In the genomic region with DNA sequence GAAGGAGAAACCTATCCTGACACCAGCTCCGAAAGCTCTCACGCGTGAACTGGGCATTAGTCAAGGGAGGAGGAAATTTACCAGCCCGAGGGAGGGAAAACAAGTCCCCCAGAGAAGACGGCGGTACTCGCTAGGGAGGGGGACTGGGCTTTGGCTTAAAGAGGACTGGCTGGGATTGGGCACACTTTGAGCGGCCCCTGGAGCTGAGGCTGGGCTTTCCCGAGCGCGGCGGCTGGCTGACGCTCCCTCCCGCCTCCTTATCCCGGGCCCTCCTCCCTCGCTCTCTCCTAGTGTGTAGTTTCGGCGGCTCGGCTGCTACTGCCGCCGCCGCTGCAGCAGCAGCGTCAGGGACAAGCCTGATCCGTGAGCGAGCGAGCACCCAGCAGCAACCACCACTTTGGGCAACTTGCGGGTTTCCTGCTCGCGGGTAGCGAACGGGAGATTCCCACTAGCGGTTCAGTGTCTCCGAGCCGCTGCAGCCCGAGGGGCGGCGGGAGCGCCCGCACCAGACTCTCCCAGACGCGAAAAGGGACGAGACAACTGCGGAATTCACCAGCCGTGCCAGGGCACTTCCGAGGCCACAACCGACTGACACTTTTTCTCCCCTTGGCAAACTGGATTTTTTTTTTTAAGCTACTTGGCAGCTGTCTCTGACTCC, we compare ENCODE assay signal across 9 cellular contexts. TPM values are rescaled to one million over a fixed set of nuclear protein-coding genes. Genes with fewer than 3 reads are reported as not detected.
DNase-seq lines count a peak whose midpoint lies in the region; ATAC-seq and TF ChIP-seq lines count a peak whose summit lies in the region.
"Had no signal": no experiment of that assay in that cellular context is flagged by ENCODE, and none has a peak within 500 bp of the region (broad histone marks: within the 10 kb centered on the region; RNA-seq: fewer than 3 reads in every experiment).

No MANE protein-coding gene starts in this region.

- peaks cover 16% of the 10 kb centered on the region for H3K4me1 Mint-ChIP-seq in T-helper 2 cell treated with Interferon-gamma antibody and Interleukin-4, amounts not matched to agents 5 μg/mL and 100 μg/mL, for 36 hours (ENCODE audit: low read depth)
- peaks cover 27% of the 10 kb centered on the region for H3K4me1 Mint-ChIP-seq in brain

- H3K4me3 Mint-ChIP-seq in T-helper 2 cell treated with Interferon-gamma antibody and Interleukin-4, amounts not matched to agents 5 μg/mL and 100 μg/mL, for 36 hours = peak overlapping the region; percentile 64
- peak overlapping the region; percentile 87 to 98 (median 93) for H3K4me3 Mint-ChIP-seq in brain

- H3K4me1 ChIP-seq in skeletal muscle satellite cell (ENCODE audit: control insufficient read depth, insufficient read depth, low read length) = peaks cover 22% of the 10 kb centered on the region

- TF ChIP-seq CTCF in brain (conservative IDR thresholded peaks at IDR 0.05) = no peak

- H3K36me3 ChIP-seq in skeletal muscle satellite cell (ENCODE audit: insufficient read depth, low read length) = no peaks in the 10 kb centered on the region

- no peak for ATAC-seq in HG03565 (IDR thresholded peaks at IDR 0.05; ENCODE audit: unreplicated experiment)

- H3K9me3 Mint-ChIP-seq in T-helper 2 cell treated with Interferon-gamma antibody and Interleukin-4, amounts not matched to agents 5 μg/mL and 100 μg/mL, for 36 hours = no peaks in the 10 kb centered on the region
- peaks cover 0 to 3% (median 0%) of the 10 kb centered on the region in 5 experiments for H3K9me3 Mint-ChIP-seq in brain
- H3K9me3 Mint-ChIP-seq: activated naive CD4-positive, alpha-beta T cell treated with anti-CD3 and anti-CD28 coated beads, Interleukin-2, amount 50 U/mL, for 72 hours had no signal

- H3K36me3 Mint-ChIP-seq in T-helper 2 cell treated with Interferon-gamma antibody and Interleukin-4, amounts not matched to agents 5 μg/mL and 100 μg/mL, for 36 hours (ENCODE audit: low read depth) = peaks cover 2% of the 10 kb centered on the region
- peaks cover 24% of the 10 kb centered on the region for H3K36me3 Mint-ChIP-seq in brain

- peak overlapping the region; percentile 68 for H3K9ac ChIP-seq in skeletal muscle satellite cell (ENCODE audit: low read depth, low read length)

- H3K27me3 ChIP-seq in skeletal muscle satellite cell (ENCODE audit: control insufficient read depth, insufficient read depth, low read length) = no peaks in the 10 kb centered on the region

- H3K9me3 ChIP-seq in iPS-18c (ENCODE audit: control insufficient read depth, insufficient read depth, low read length) (no peaks in the 10 kb centered on the region), skeletal muscle satellite cell (replicated peaks; ENCODE audit: low read length) (no peaks in the 10 kb centered on the region)

- H3K4me3 ChIP-seq in iPS-18c (ENCODE audit: insufficient read depth, low read depth, low read length) = peak overlapping the region; percentile 86
- peak overlapping the region; percentile 90 for H3K4me3 ChIP-seq in skeletal muscle satellite cell (ENCODE audit: low read length)

- peak overlapping the region; percentile 68 for H3K27ac Mint-ChIP-seq in T-helper 2 cell treated with Interferon-gamma antibody and Interleukin-4, amounts not matched to agents 5 μg/mL and 100 μg/mL, for 36 hours
- H3K27ac Mint-ChIP-seq in brain = peak overlapping the region; percentile 77 to 99 (median 89)

- H3K4me2 ChIP-seq in skeletal muscle satellite cell (ENCODE audit: low read length) = peak overlapping the region; percentile 100

- peaks cover 69% of the 10 kb centered on the region for H3K27me3 Mint-ChIP-seq in T-helper 2 cell treated with Interferon-gamma antibody and Interleukin-4, amounts not matched to agents 5 μg/mL and 100 μg/mL, for 36 hours (ENCODE audit: low read depth)
- peaks cover 36% of the 10 kb centered on the region for H3K27me3 Mint-ChIP-seq in brain

- DNase-seq in T-helper 2 cell treated with Interferon-gamma antibody and Interleukin-4, amounts not matched to agents 5 μg/mL and 100 μg/mL, for 36 hours (ENCODE audit: low spot score) = no peak
- DNase-seq in T-helper 2 cell (no peak), NCI-H2029 (lab: John Stamatoyannopoulos, UW) (peak; percentile 11), putamen (ENCODE audit: low spot score) (no peak)

RNA-seq across cellular contexts. Expression of a gene that starts 0.7 kb away (rescaled TPM):
- 1.7 TPM for polyA plus RNA-seq in brain (ENCODE audit: insufficient read depth, low read depth, low replicate concordance)
- 0.51 and 2.0 TPM in 2 replicates for total RNA-seq in skeletal muscle satellite cell (2012; rRNA removed)
- total RNA-seq: activated naive CD4-positive, alpha-beta T cell treated with anti-CD3 and anti-CD28 coated beads, Interleukin-2, amount 50 U/mL, for 72 hours had no signal
